12 cellular contexts compared by ENCODE assay signal in the genomic region with DNA sequence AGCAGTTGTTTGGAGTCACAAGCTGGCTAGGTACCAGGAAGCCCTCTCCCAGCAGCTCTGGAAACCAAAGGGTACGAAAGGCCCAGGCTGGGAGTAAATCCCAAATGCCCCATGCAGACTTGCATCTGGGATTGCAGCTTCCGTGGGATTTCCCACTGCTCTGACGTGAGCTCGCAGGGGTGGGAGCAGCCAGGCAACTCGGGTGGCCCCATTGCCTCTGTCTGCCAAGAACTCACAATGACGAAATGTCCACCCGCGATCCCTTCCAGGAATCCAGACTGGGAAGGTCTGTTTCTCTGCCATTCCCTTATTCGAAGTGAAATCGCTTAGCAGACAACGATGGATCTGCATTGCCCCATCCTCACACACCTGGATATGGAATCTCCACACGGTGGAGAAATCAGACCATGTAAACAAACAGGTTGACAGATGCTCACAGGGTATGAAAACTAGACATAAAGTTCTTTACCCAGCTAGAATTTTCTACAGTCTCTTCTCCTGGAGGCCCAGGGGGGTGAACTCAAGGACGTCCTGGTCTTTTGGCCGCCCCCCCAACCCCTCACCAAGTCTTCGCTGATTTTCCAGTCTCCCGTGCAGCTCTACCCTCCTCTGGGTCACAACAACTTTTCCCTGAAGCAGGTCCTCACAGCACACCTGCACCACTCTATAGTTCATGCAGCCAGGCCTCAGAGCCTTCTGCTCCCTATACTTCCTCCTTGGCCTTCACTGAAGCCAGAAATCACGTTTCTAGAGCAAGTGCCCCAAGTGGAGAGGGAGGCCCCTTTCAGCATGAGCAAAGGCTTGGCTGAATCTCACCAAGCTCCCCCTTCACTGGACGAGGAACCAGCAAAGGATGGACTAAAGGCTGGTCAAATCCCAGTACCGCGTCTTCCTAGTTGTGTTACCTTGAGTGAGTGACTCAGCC. TPM values are rescaled to one million over a fixed set of nuclear protein-coding genes. Genes with fewer than 3 reads are reported as not detected.
DNase-seq lines count a peak whose midpoint lies in the region; ATAC-seq and TF ChIP-seq lines count a peak whose summit lies in the region.
"Had no signal": no experiment of that assay in that cellular context is flagged by ENCODE, and none has a peak within 500 bp of the region (broad histone marks: within the 10 kb centered on the region; RNA-seq: fewer than 3 reads in every experiment).

No MANE protein-coding gene starts in this region.

- ATAC-seq in right cardiac atrium: peak; percentile 77 to 79
- peak; percentile 92 for ATAC-seq in sciatic nerve
- ATAC-seq in T-helper 17 cell: no peak
- ATAC-seq: activated T-cell treated with anti-CD3 and anti-CD28 coated beads, Interleukin-2, amount 50 U/mL, for 4 hours had no signal

- WGBS in right cardiac atrium: 44% methylated on average over 20 of the region's 20 CpGs

- H3K27ac Mint-ChIP-seq in immature natural killer cell (peak overlapping the region in 1 of 6 donors; percentile 71), T-helper 17 cell (no peak overlapping the region)

- H3K27me3 Mint-ChIP-seq in immature natural killer cell (ENCODE audit: low read depth in 3 of 3): peaks cover 0 to 4% (median 0%) of the 10 kb centered on the region in 3 donors
- H3K27me3 Mint-ChIP-seq in T-helper 17 cell: peaks cover 22% of the 10 kb centered on the region

- H3K36me3 Mint-ChIP-seq in immature natural killer cell: no peaks in the 10 kb centered on the region
- H3K36me3 Mint-ChIP-seq in T-helper 17 cell (ENCODE audit: low read depth): peaks cover 3% of the 10 kb centered on the region
- H3K36me3 Mint-ChIP-seq: CD14-positive monocyte had no signal

- H3K4me3 Mint-ChIP-seq in immature natural killer cell (no peak overlapping the region), T-helper 17 cell (no peak overlapping the region)
- H3K4me3 Mint-ChIP-seq: activated T-cell treated with anti-CD3 and anti-CD28 coated beads, Interleukin-2, amount 50 U/mL, for 4 hours; CD14-positive monocyte had no signal

- DNase-seq in AG10803 (ENCODE audit: low read depth): peak; percentile 86
- peak; percentile 61 for DNase-seq in astrocyte of the spinal cord (ENCODE audit: low read depth, low spot score)
- peak; percentile 88 to 93 (median 90) for DNase-seq in right cardiac atrium
- DNase-seq in sciatic nerve (ENCODE audit: low spot score): peak; percentile 85
- DNase-seq in erythroblast (lab: John Stamatoyannopoulos, UW): no peak
- DNase-seq in immature natural killer cell: no peak
- DNase-seq in T-helper 17 cell: no peak
- no peak for DNase-seq in NCI-H748 (lab: John Stamatoyannopoulos, UW; ENCODE audit: unreplicated experiment)
- DNase-seq: activated T-cell treated with anti-CD3 and anti-CD28 coated beads, Interleukin-2, amount 50 U/mL, for 4 hours; cortex of kidney; stimulated activated CD8-positive, alpha-beta memory T cell treated with anti-CD3 and anti-CD28 coated beads, Interleukin-4, amount 100 ng/mL, for 48 hours had no signal

- H3K9me3 ChIP-seq in right cardiac atrium (ENCODE audit: control insufficient read depth, low read length): no peaks in the 10 kb centered on the region
- H3K9me3 ChIP-seq in T-helper 17 cell (ENCODE audit: control insufficient read depth, low read length, poor library complexity, severe bottlenecking): no peaks in the 10 kb centered on the region

- no peak for TF ChIP-seq POLR2A in erythroblast (IDR thresholded peaks at IDR 0.05; ENCODE audit: low read length)

- H3K9me3 Mint-ChIP-seq in immature natural killer cell: peaks cover 0 to 6% (median 3%) of the 10 kb centered on the region in 6 donors
- H3K9me3 Mint-ChIP-seq: activated T-cell treated with anti-CD3 and anti-CD28 coated beads, Interleukin-2, amount 50 U/mL, for 4 hours had no signal

- TF ChIP-seq CTCF in AG10803 (conservative IDR thresholded peaks at IDR 0.05; ENCODE audit: low read length) (no peak), astrocyte of the spinal cord (IDR thresholded peaks at IDR 0.05; ENCODE audit: low read depth, low read length) (no peak)

- in situ Hi-C loops in astrocyte of the spinal cord (cut with HindIII; ENCODE audit: low sequenced_read_pairs): no loop called here

- H3K4me1 Mint-ChIP-seq in immature natural killer cell (no peaks in the 10 kb centered on the region), T-helper 17 cell (peaks cover 11% of the 10 kb centered on the region)
- H3K4me1 Mint-ChIP-seq: CD14-positive monocyte had no signal

- H3K27ac ChIP-seq in right cardiac atrium (ENCODE audit: low read length): peak overlapping the region; percentile 22

- no peak overlapping the region for H3K4me3 ChIP-seq in AG10803 (ENCODE audit: low read length)
- H3K4me3 ChIP-seq in astrocyte of the spinal cord (ENCODE audit: low read depth, low read length): no peak overlapping the region
- no peak overlapping the region for H3K4me3 ChIP-seq in right cardiac atrium (ENCODE audit: low read length)

- peaks cover 19% of the 10 kb centered on the region for H3K4me1 ChIP-seq in right cardiac atrium (ENCODE audit: control insufficient read depth, insufficient read depth, low read length)

- intact Hi-C loops in right cardiac atrium (cut with DNase I) (no loop called here), sciatic nerve (cut with DNase I) (no loop called here)

- no peaks in the 10 kb centered on the region for H3K27me3 ChIP-seq in right cardiac atrium (ENCODE audit: control insufficient read depth, insufficient read depth)

RNA-seq across cellular contexts. Expression of gene SH3PXD2A, which starts 20.0 kb away (rescaled TPM):
- total RNA-seq in right cardiac atrium (10 to 100 TPM; 30.2 to 31.7 (median 31.0) TPM), sciatic nerve (166 TPM), T-helper 17 cell (10 to 100 TPM in 1 of 2 donors, 1 to 10 TPM in 1; 7.2 to 10.9 TPM)
- polyA plus RNA-seq in right cardiac atrium (13.5 TPM), immature natural killer cell (under 1 TPM in 2 of 3 donors, not detected in 1; 0.07 to 0.43 TPM)

Comparison
In these comparisons a context has a peak if more than half of its experiments do, and no peak if none do; other contexts are left out.
1. DNase-seq: peak in AG10803 (single experiment), astrocyte of the spinal cord (single experiment), right cardiac atrium (3 of 3) and sciatic nerve (single experiment); none in erythroblast (0 of 2), immature natural killer cell (0 of 3), T-helper 17 cell (0 of 3) and NCI-H748 (single experiment).